In the genomic region with DNA sequence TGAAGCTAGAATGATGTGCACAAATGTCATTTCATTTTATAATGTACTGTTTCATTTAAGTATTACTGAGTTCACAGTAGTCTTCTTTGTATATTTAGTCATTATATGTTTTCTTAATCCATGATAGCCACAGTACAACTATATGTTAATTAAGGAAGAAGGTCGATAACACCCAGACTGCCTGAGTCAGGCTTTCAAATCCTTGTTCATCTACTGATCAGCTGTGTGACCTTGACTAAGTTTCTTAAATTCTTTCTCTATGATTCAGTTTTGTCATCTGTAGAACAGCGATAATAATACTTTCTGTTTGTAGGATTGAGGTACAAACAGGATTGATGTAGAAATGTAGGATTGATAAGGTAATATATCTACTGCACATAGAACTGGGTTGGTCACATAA, we compare ENCODE assay signal across 31 cellular contexts.
"Had no signal": no experiment of that assay in that cellular context is flagged by ENCODE, and none has a peak within 500 bp of the region (broad histone marks: within the 10 kb centered on the region; RNA-seq: fewer than 3 reads in every experiment).

No MANE protein-coding gene starts in this region.

- ATAC-seq: effector memory CD8-positive, alpha-beta T cell; heart right ventricle; left cardiac atrium; pancreas; stimulated activated memory B cell treated with anti-CD40 and anti-IgM and Interleukin-4, amounts not matched to agents 10 μg/mL and 1 μg/mL and 100 μg/mL, for 72 hours had no signal

- H3K9me2 ChIP-seq: SK-N-SH had no signal

- H3K9me3 ChIP-seq: pancreas, prostate gland, sigmoid colon, SK-N-SH, thyroid gland had no signal

- H3K4me2 ChIP-seq: SK-N-SH, smooth muscle cell had no signal

- DNase-seq: activated CD4-positive, alpha-beta memory T cell treated with anti-CD3 and anti-CD28 coated beads, Interleukin-2, amount 10 ng/mL, durations not matched to agents 7 days and 5 days; activated CD4-positive, alpha-beta T cell treated with anti-CD3 and anti-CD28 coated beads, Interleukin-2, amount 10 ng/mL, durations not matched to agents 24 days and 14 days; activated CD8-positive, alpha-beta memory T cell treated with anti-CD3 and anti-CD28 coated beads, Interleukin-2, amount 50 U/mL, for 48 hours; activated naive CD4-positive, alpha-beta T cell treated with anti-CD3 and anti-CD28 coated beads for 36 hours; activated naive CD8-positive, alpha-beta T cell treated with anti-CD3 and anti-CD28 coated beads, Interleukin-2, amount 10 ng/mL, durations not matched to agents 7 days and 5 days; activated T-cell treated with anti-CD3 and anti-CD28 coated beads, Interleukin-2, amount 50 U/mL, for 24 hours; effector memory CD8-positive, alpha-beta T cell; erythroblast; foreskin fibroblast; heart right ventricle; left cardiac atrium; naive B cell; nephron progenitor cell; pancreas; retina; sigmoid colon; SK-N-SH; stimulated activated CD4-positive, alpha-beta T cell treated with anti-CD3 and anti-CD28 coated beads, Interleukin-1b, Interleukin-23, amount 100 ng/mL, for 48 hours; stimulated activated CD4-positive, alpha-beta T cell treated with anti-CD3 and anti-CD28 coated beads, Interleukin-4, amount 100 ng/mL, for 4 hours; stimulated activated CD8-positive, alpha-beta memory T cell treated with anti-CD3 and anti-CD28 coated beads, Interleukin-4, amount 100 ng/mL, for 48 hours; stomach; SW 1271; T-helper 9 cell; thyroid gland; upper lobe of left lung had no signal

- H3K27ac ChIP-seq: coronary artery, heart right ventricle, pancreas, prostate gland, sigmoid colon, stomach, thyroid gland, upper lobe of left lung, VCaP had no signal

- H3K27me3 ChIP-seq: heart right ventricle, pancreas, sigmoid colon, stomach, thyroid gland, upper lobe of left lung had no signal

- FAIRE-seq: pancreas, TTC549 had no signal

- H3K36me3 ChIP-seq: prostate gland had no signal

- H3K9ac ChIP-seq: SK-N-SH had no signal

- H3K4me3 ChIP-seq: coronary artery, heart right ventricle, pancreas, prostate gland, sigmoid colon, smooth muscle cell, stomach, thyroid gland, upper lobe of left lung had no signal
